In the genomic region with DNA sequence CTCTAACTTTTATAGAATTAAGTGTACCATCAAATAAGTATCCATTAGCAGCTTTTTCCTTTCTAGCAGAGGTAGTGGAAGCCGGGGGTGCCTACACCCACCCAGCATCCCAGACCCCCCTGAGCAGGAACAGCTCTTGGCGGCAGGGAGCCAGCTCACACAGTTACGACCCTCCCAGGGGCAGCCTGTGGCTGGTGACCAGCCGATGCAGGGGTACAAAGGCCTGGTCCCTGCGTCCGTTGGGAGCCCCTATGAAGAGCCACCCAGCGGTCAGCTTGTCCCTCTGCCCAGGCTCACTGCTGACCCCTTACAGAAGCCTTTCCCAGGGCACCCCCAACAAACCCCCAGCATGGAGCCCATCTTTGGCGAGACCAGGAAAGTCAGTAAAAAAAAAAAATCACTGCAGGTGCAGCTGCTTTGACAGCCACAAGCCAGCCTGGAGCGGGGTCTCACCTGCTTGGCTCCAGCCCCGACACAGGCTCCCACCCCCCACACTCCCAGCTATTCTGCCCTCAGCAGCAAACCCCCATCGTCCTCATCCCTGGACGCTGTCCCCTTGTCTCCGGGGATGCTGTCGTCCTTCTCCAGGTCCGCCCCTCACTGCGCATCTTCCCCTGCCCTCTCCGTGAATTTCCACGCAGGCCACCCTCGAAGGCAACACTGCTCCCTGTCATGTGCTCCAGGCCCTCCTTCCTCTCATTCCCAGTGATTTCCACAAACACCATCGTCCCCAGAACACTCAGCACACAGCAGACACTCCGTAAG, we compare ENCODE assay signal across 23 cellular contexts. TPM values are rescaled to one million over a fixed set of nuclear protein-coding genes. Genes with fewer than 3 reads are reported as not detected.
A peak's percentile ranks its signal among the peaks of the same experiment; 100 is the strongest.
DNase-seq lines count a peak whose midpoint lies in the region; ATAC-seq and TF ChIP-seq lines count a peak whose summit lies in the region.
"Had no signal": no experiment of that assay in that cellular context is flagged by ENCODE, and none has a peak within 500 bp of the region (broad histone marks: within the 10 kb centered on the region; RNA-seq: fewer than 3 reads in every experiment).

No MANE protein-coding gene starts in this region.

- no peaks in the 10 kb centered on the region for H4K20me1 ChIP-seq in BLaER1

- no peak overlapping the region for H3K9ac ChIP-seq in BLaER1
- H3K9ac ChIP-seq: parathyroid adenoma had no signal

- no peak for ATAC-seq in omental fat pad (ENCODE audit: low FRiP score)
- ATAC-seq in GM18519 (IDR thresholded peaks at IDR 0.05; ENCODE audit: low FRiP score, unreplicated experiment) = no peak
- ATAC-seq in HG03025 (IDR thresholded peaks at IDR 0.05; ENCODE audit: low FRiP score, unreplicated experiment) = no peak
- ATAC-seq: CD8-positive, alpha-beta T cell; mucosa of descending colon; right lobe of liver; stimulated activated naive CD8-positive, alpha-beta T cell treated with anti-CD3 and anti-CD28 coated beads, Interleukin-15, Interleukin-2, amounts not matched to agents 100 U/mL and 50 U/mL, for 24 hours had no signal

- peaks cover 50% of the 10 kb centered on the region for H3K9me3 ChIP-seq in BLaER1
- H3K9me3 ChIP-seq: right lobe of liver had no signal

- H3K4me2 ChIP-seq in BLaER1 = peak overlapping the region; percentile 64

- no peaks in the 10 kb centered on the region for H3K27me3 ChIP-seq in BLaER1
- H3K27me3 ChIP-seq: right lobe of liver had no signal

- TF ChIP-seq CTCF in coronary artery (IDR thresholded peaks at IDR 0.05) (no peak), omental fat pad (IDR thresholded peaks at IDR 0.05) (no peak)

- H3K27ac ChIP-seq in BLaER1 (peak overlapping the region; percentile 79), coronary artery (no peak overlapping the region)
- H3K27ac ChIP-seq: parathyroid adenoma, right lobe of liver, thoracic aorta, WERI-Rb-1 had no signal

- peaks cover 59% of the 10 kb centered on the region for H3K36me3 ChIP-seq in BLaER1
- H3K36me3 ChIP-seq: right lobe of liver, thoracic aorta had no signal

- peak overlapping the region; percentile 35; the same call in 1 of the 2 replicates for H3K4me3 ChIP-seq in BLaER1
- H3K4me3 ChIP-seq in coronary artery = no peak overlapping the region
- H3K4me3 ChIP-seq: mucosa of descending colon, right lobe of liver, thoracic aorta had no signal

- DNase-seq in AG20443 (ENCODE audit: low spot score) (peak; percentile 3), coronary artery (ENCODE audit: low spot score) (peak; percentile 46), omental fat pad (ENCODE audit: low spot score) (peak; percentile 6), NOMO-1 treated with DMSO at 0.1 percent for 48 hours (lab: John Stamatoyannopoulos, UW; ENCODE audit: unreplicated experiment) (no peak), NCI-H1436 (lab: John Stamatoyannopoulos, UW) (no peak)
- DNase-seq: activated CD4-positive, alpha-beta T cell treated with anti-CD3 and anti-CD28 coated beads, Interleukin-2, amount 50 U/mL, for 4 hours; activated gamma-delta T cell; activated T-cell treated with anti-CD3 and anti-CD28 coated beads for 4 hours; NCI-H1092; NCI-H2029; NCI-H524 treated with DMSO at 0.1 percent for 48 hours; NK-92 treated with Interleukin-12 subunit alpha and Interleukin-12 subunit beta, amount 100 ng/mL, for 24 hours; SHP77; stimulated activated naive CD8-positive, alpha-beta T cell treated with anti-CD3 and anti-CD28 coated beads, Interleukin-15, Interleukin-2, amounts not matched to agents 100 U/mL and 50 U/mL, for 24 hours had no signal

- peaks cover 17% of the 10 kb centered on the region for H3K4me1 ChIP-seq in BLaER1
- H3K4me1 ChIP-seq: parathyroid adenoma, right lobe of liver had no signal

RNA-seq across cellular contexts. Expression of gene GPC1, which starts 43.1 kb away (rescaled TPM):
- 10 to 100 TPM; 33.6 to 91.4 (median 39.5) TPM for total RNA-seq in omental fat pad

Comparison
In these comparisons a context has a peak if more than half of its experiments do, and no peak if none do; other contexts are left out.
1. DNase-seq: peak in AG20443 (single experiment), coronary artery (single experiment) and omental fat pad (single experiment); none in NOMO-1 treated with DMSO at 0.1 percent for 48 hours (single experiment) and NCI-H1436 (single experiment).